In genomic region chr20:50165687-50166554, GRCh38 we compare ENCODE assay signal across 8 cellular contexts. TPM values are rescaled to one million over a fixed set of nuclear protein-coding genes. Genes with fewer than 3 reads are reported as not detected.
DNase-seq lines count a peak whose midpoint lies in the region; ATAC-seq and TF ChIP-seq lines count a peak whose summit lies in the region.

No MANE protein-coding gene starts in this region.

- peaks cover 5% of the 10 kb centered on the region for H3K9me3 Mint-ChIP-seq in endodermal cell

- DNase-seq in HS-27A (ENCODE audit: low read depth): peak; percentile 100
- DNase-seq in NOMO-1 (lab: John Stamatoyannopoulos, UW; ENCODE audit: unreplicated experiment in 2 of 2): peak; percentile 88 to 97
- DNase-seq in activated CD8-positive, alpha-beta memory T cell treated with anti-CD3 and anti-CD28 coated beads for 48 hours (ENCODE audit: low read depth in 2 of 3, low spot score in 2 of 3): peak in 2 of 3 experiments; percentile 56 to 59
- peak; percentile 98 for DNase-seq in endodermal cell
- DNase-seq in mesendoderm: peak; percentile 100
- DNase-seq in stimulated activated CD8-positive, alpha-beta memory T cell treated with anti-CD3 and anti-CD28 coated beads, Interleukin-12 subunit alpha, Interleukin-12 subunit beta, amount 100 ng/mL, for 4 hours (ENCODE audit: low read depth): peak; percentile 72

- H4K8ac ChIP-seq in mesendoderm (ENCODE audit: low read depth, low read length): no peak overlapping the region

- H4K5ac ChIP-seq in mesendoderm (ENCODE audit: low read length): no peak overlapping the region

- H3K27me3 ChIP-seq in endodermal cell (ENCODE audit: control insufficient read depth, insufficient read depth, low read length, poor library complexity, severe bottlenecking): no peaks in the 10 kb centered on the region
- no peaks in the 10 kb centered on the region for H3K27me3 ChIP-seq in mesendoderm (ENCODE audit: insufficient read depth, low read length, poor library complexity)

- H3K27ac Mint-ChIP-seq in endodermal cell: peak overlapping the region; percentile 97

- H3K56ac ChIP-seq in mesendoderm (ENCODE audit: low read length): peak overlapping the region; percentile 69

- H3K4me2 ChIP-seq in mesendoderm (ENCODE audit: low read length): peak overlapping the region; percentile 10

- no peaks in the 10 kb centered on the region for H3K36me3 ChIP-seq in endodermal cell (ENCODE audit: control insufficient read depth, insufficient read depth, low read length)
- H3K36me3 ChIP-seq in mesendoderm (ENCODE audit: control insufficient read depth, insufficient read depth, low read length): no peaks in the 10 kb centered on the region

- peaks cover 2% of the 10 kb centered on the region for H3K27me3 Mint-ChIP-seq in endodermal cell (ENCODE audit: insufficient read depth)

- H3K36me3 Mint-ChIP-seq in endodermal cell (ENCODE audit: low read depth): peaks cover 2% of the 10 kb centered on the region

- no peaks in the 10 kb centered on the region for H3K79me1 ChIP-seq in mesendoderm (ENCODE audit: low read length)

- peak overlapping the region; percentile 5 for H3K18ac ChIP-seq in mesendoderm (ENCODE audit: low read length)

- TF ChIP-seq CTCF in C4-2B (conservative IDR thresholded peaks at IDR 0.05) (no peak), endodermal cell (conservative IDR thresholded peaks at IDR 0.05) (no peak)

- WGBS in endodermal cell (ENCODE audit: insufficient coverage in 1 of 2, insufficient read length in 1 of 2), 2 experiments: 7 to 13% methylated on average over 14 to 20 of the region's 20 CpGs
- no CpG with 5 or more reads among the region's 20 CpGs for WGBS in mesendoderm (ENCODE audit: extremely low coverage, insufficient coverage, low lambda C conversion rate)

- H3K4me3 Mint-ChIP-seq in endodermal cell: peak overlapping the region; percentile 55

- no peak overlapping the region for H2BK120ac ChIP-seq in mesendoderm (ENCODE audit: low read depth, low read length)

- no peak overlapping the region for H3K23ac ChIP-seq in mesendoderm (ENCODE audit: low read length)

- no peak overlapping the region for H2AK5ac ChIP-seq in mesendoderm (ENCODE audit: low read length)

- H3K4me1 ChIP-seq in endodermal cell (ENCODE audit: control insufficient read depth, insufficient read depth, low read length) (no peaks in the 10 kb centered on the region), mesendoderm (ENCODE audit: control insufficient read depth, low read depth, low read length) (no peaks in the 10 kb centered on the region)

- H3K4me1 Mint-ChIP-seq in endodermal cell: peaks cover 15% of the 10 kb centered on the region

- ATAC-seq in GM19452 (IDR thresholded peaks at IDR 0.05; ENCODE audit: unreplicated experiment): peak; percentile 89

- H3K4ac ChIP-seq in mesendoderm (ENCODE audit: low read depth, low read length): no peak overlapping the region

- H3K4me3 ChIP-seq in endodermal cell (ENCODE audit: low read length): peak overlapping the region; percentile 77
- no peak overlapping the region for H3K4me3 ChIP-seq in mesendoderm (ENCODE audit: low read length)

- H3K9ac ChIP-seq in endodermal cell (ENCODE audit: extremely low read depth, low read length, poor library complexity, severe bottlenecking) (peak overlapping the region; percentile 75), mesendoderm (ENCODE audit: low read length) (peak overlapping the region; percentile 42)

- peak overlapping the region; percentile 5 for H2BK5ac ChIP-seq in mesendoderm (ENCODE audit: low read length)

- no peaks in the 10 kb centered on the region for H3K9me3 ChIP-seq in endodermal cell (ENCODE audit: control insufficient read depth, low read length)

- H3K79me2 ChIP-seq in mesendoderm (ENCODE audit: control insufficient read depth, insufficient read depth, low read length): no peaks in the 10 kb centered on the region

- no peak overlapping the region for H2BK15ac ChIP-seq in mesendoderm (replicated peaks; ENCODE audit: low read depth)

- H3K27ac ChIP-seq in C4-2B: peak overlapping the region; percentile 68
- peak overlapping the region; percentile 85 for H3K27ac ChIP-seq in endodermal cell (ENCODE audit: low read depth, low read length)
- peak overlapping the region; percentile 68 for H3K27ac ChIP-seq in mesendoderm (ENCODE audit: low read depth, low read length)

RNA-seq across cellular contexts. Expression of gene PEDS1, which starts 12.4 kb away (rescaled TPM):
- total RNA-seq in endodermal cell: 10 to 100 TPM; 28.0 to 30.9 TPM
- 27.7 TPM for polyA plus RNA-seq in endodermal cell (2013, experiment 1 of 2)
- 22.7 TPM for polyA plus RNA-seq in endodermal cell (2013, experiment 2 of 2)
- 59.8 TPM for polyA plus RNA-seq in mesendoderm (2013, experiment 1 of 2)
- 57.8 TPM for polyA plus RNA-seq in mesendoderm (2013, experiment 2 of 2)

RNA-seq across cellular contexts. Expression of gene CEBPB, which starts 24.7 kb away (rescaled TPM):
- total RNA-seq in endodermal cell: 10 to 100 TPM; 14.9 to 15.1 TPM
- 11.9 TPM for polyA plus RNA-seq in endodermal cell (2013, experiment 1 of 2)
- polyA plus RNA-seq in endodermal cell (2013, experiment 2 of 2): 8.9 TPM
- polyA plus RNA-seq in mesendoderm (2013, experiment 1 of 2): 22.5 TPM
- polyA plus RNA-seq in mesendoderm (2013, experiment 2 of 2): 22.8 TPM

RNA-seq across cellular contexts. Expression of gene UBE2V1, which starts 53.0 kb away (rescaled TPM):
- total RNA-seq in endodermal cell: 100 to 1,000 TPM; 165 to 168 TPM
- 148 TPM for polyA plus RNA-seq in endodermal cell (2013, experiment 1 of 2)
- 147 TPM for polyA plus RNA-seq in endodermal cell (2013, experiment 2 of 2)
- 280 TPM for polyA plus RNA-seq in mesendoderm (2013, experiment 1 of 2)
- polyA plus RNA-seq in mesendoderm (2013, experiment 2 of 2): 273 TPM
